In genomic region chr16:14177704-14178103, GRCh38 we compare ENCODE assay signal across 31 cellular contexts.
"Had no signal": no experiment of that assay in that cellular context is flagged by ENCODE, and none has a peak within 500 bp of the region (broad histone marks: within the 10 kb centered on the region; RNA-seq: fewer than 3 reads in every experiment).

No MANE protein-coding gene starts in this region.

- H3K4me3 ChIP-seq: esophagus muscularis mucosa, gastrocnemius medialis, heart left ventricle had no signal

- H3K27ac Mint-ChIP-seq: activated CD4-positive, alpha-beta memory T cell treated with anti-CD3 and anti-CD28 coated beads, Interleukin-2, amount 10 ng/mL, durations not matched to agents 7 days and 5 days; activated CD4-positive, alpha-beta T cell treated with anti-CD3 and anti-CD28 coated beads, Interleukin-2, amount 10 ng/mL, durations not matched to agents 7 days and 5 days; activated naive CD8-positive, alpha-beta T cell; activated T-cell treated with anti-CD3 and anti-CD28 coated beads, Interleukin-2, amount 50 U/mL, for 24 hours; activated T-cell treated with anti-CD3 and anti-CD28 coated beads, Interleukin-2, amount 50 U/mL, for 72 hours; effector memory CD8-positive, alpha-beta T cell had no signal

- H3K4me1 Mint-ChIP-seq: activated CD4-positive, alpha-beta memory T cell treated with anti-CD3 and anti-CD28 coated beads, Interleukin-2, amount 10 ng/mL, durations not matched to agents 7 days and 5 days; activated CD4-positive, alpha-beta T cell treated with anti-CD3 and anti-CD28 coated beads, Interleukin-2, amount 10 ng/mL, durations not matched to agents 7 days and 5 days; central memory CD8-positive, alpha-beta T cell had no signal

- ATAC-seq: activated T-cell treated with anti-CD3 and anti-CD28 coated beads, Interleukin-2, amount 50 U/mL, for 72 hours; effector memory CD8-positive, alpha-beta T cell; foreskin keratinocyte; gastrocnemius medialis; heart left ventricle had no signal

- H3K36me3 ChIP-seq: brain microvascular endothelial cell, esophagus muscularis mucosa, gastrocnemius medialis, heart left ventricle had no signal

- H3K9me3 Mint-ChIP-seq: activated CD4-positive, alpha-beta memory T cell treated with anti-CD3 and anti-CD28 coated beads, Interleukin-2, amount 10 ng/mL, durations not matched to agents 7 days and 5 days; activated CD4-positive, alpha-beta T cell treated with anti-CD3 and anti-CD28 coated beads, Interleukin-2, amount 10 ng/mL, durations not matched to agents 7 days and 5 days; activated T-cell treated with anti-CD3 and anti-CD28 coated beads, Interleukin-2, amount 50 U/mL, for 24 hours; central memory CD8-positive, alpha-beta T cell; effector memory CD8-positive, alpha-beta T cell had no signal

- H3K9me3 ChIP-seq: esophagus muscularis mucosa, gastrocnemius medialis had no signal

- DNase-seq: activated CD4-positive, alpha-beta memory T cell treated with anti-CD3 and anti-CD28 coated beads, Interleukin-2, amount 10 ng/mL, durations not matched to agents 7 days and 5 days; activated CD4-positive, alpha-beta T cell treated with anti-CD3 and anti-CD28 coated beads for 1 hour; activated CD4-positive, alpha-beta T cell treated with anti-CD3 and anti-CD28 coated beads for 4 hours; activated CD4-positive, alpha-beta T cell treated with anti-CD3 and anti-CD28 coated beads, Interleukin-2, amount 10 ng/mL, durations not matched to agents 7 days and 5 days; activated CD4-positive, alpha-beta T cell treated with anti-CD3 and anti-CD28 coated beads, Interleukin-2, amount 50 U/mL, for 4 hours; activated CD8-positive, alpha-beta memory T cell treated with anti-CD3 and anti-CD28 coated beads, Interleukin-2, amount 50 U/mL, for 48 hours; activated effector memory CD4-positive, alpha-beta T cell treated with Interleukin-2 at 50 U/mL for 16 hours; activated gamma-delta T cell treated with Interleukin-2 at 50 U/mL for 16 hours; activated naive CD4-positive, alpha-beta T cell treated with anti-CD3 and anti-CD28 coated beads, Interleukin-2, amount 50 U/mL, for 16 hours; activated naive CD4-positive, alpha-beta T cell treated with Interleukin-2 at 50 U/mL for 16 hours; activated T-cell treated with anti-CD3 and anti-CD28 coated beads for 4 hours; activated T-cell treated with anti-CD3 and anti-CD28 coated beads, Interleukin-2, amount 50 U/mL, for 24 hours; activated T-cell treated with anti-CD3 and anti-CD28 coated beads, Interleukin-2, amount 50 U/mL, for 72 hours; amniotic stem cell; anterior cingulate cortex; brain microvascular endothelial cell; cortex of kidney; dermis blood vessel endothelial cell; effector CD4-positive, alpha-beta T cell; effector memory CD8-positive, alpha-beta T cell; erythroblast; foreskin keratinocyte; gastrocnemius medialis; glutamatergic neuron; heart left ventricle; T-helper 2 cell had no signal

- H3K4me3 Mint-ChIP-seq: activated CD4-positive, alpha-beta memory T cell treated with anti-CD3 and anti-CD28 coated beads, Interleukin-2, amount 10 ng/mL, durations not matched to agents 7 days and 5 days; activated CD4-positive, alpha-beta T cell treated with anti-CD3 and anti-CD28 coated beads, Interleukin-2, amount 10 ng/mL, durations not matched to agents 7 days and 5 days; activated naive CD8-positive, alpha-beta T cell; activated T-cell treated with anti-CD3 and anti-CD28 coated beads, Interleukin-2, amount 50 U/mL, for 24 hours; activated T-cell treated with anti-CD3 and anti-CD28 coated beads, Interleukin-2, amount 50 U/mL, for 72 hours; central memory CD8-positive, alpha-beta T cell; effector memory CD8-positive, alpha-beta T cell had no signal

- FAIRE-seq: astrocyte, colon had no signal

- H3K27me3 Mint-ChIP-seq: activated CD4-positive, alpha-beta memory T cell treated with anti-CD3 and anti-CD28 coated beads, Interleukin-2, amount 10 ng/mL, durations not matched to agents 7 days and 5 days; activated CD4-positive, alpha-beta T cell treated with anti-CD3 and anti-CD28 coated beads, Interleukin-2, amount 10 ng/mL, durations not matched to agents 7 days and 5 days; activated naive CD8-positive, alpha-beta T cell; activated T-cell treated with anti-CD3 and anti-CD28 coated beads, Interleukin-2, amount 50 U/mL, for 24 hours; central memory CD8-positive, alpha-beta T cell; effector memory CD8-positive, alpha-beta T cell had no signal

- H3K27me3 ChIP-seq: brain microvascular endothelial cell, esophagus muscularis mucosa, foreskin keratinocyte, gastrocnemius medialis, heart left ventricle had no signal
